Comparison of ENCODE assay signal across 2 cellular contexts in the genomic region with DNA sequence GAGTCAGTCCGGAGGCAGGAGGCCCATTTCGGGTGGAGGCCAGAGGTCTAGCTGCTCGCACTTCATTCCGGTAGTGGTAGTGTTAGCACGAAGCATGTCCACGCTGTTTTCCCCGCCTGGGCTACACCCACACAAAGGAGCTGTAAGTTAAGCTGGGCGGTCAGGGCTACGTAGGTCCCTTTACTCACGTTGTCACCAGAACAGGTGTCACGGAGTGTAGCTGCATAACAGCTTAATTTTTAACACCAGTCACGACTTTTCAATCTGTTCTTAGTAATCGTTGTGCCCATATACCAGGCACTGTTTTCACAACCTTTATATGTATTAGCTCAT.
A peak's percentile ranks its signal among the peaks of the same experiment; 100 is the strongest.
TF ChIP-seq lines count a peak whose summit lies in the region.

No MANE protein-coding gene starts in this region.

TF ChIP-seq in GM23338, 12 proteins besides CTCF, POLR2A, EP300 and RAD21:
- TF ChIP-seq EZH2 (IDR thresholded peaks at IDR 0.05; ENCODE audit: low read depth, unreplicated experiment) = peak; percentile 83
- no peak for TF ChIP-seq NANOG (IDR thresholded peaks at IDR 0.05; ENCODE audit: borderline replicate concordance)
TF ChIP-seq in GM23338: peak in this region for 1.

TF ChIP-seq in H1, 55 proteins besides CTCF, POLR2A, EP300 and RAD21:
- TF ChIP-seq SUZ12 (IDR thresholded peaks at IDR 0.05; ENCODE audit: low read length) = peak; percentile 67; the same call in 1 of the 2 replicates
- peak; percentile 24 for TF ChIP-seq RNF2 (IDR thresholded peaks at IDR 0.05; ENCODE audit: borderline replicate concordance, low read depth, low read length, missing control alignments, poor library complexity, severe bottlenecking)
- TF ChIP-seq EZH2 (IDR thresholded peaks at IDR 0.05; ENCODE audit: low read depth, low read length, severe bottlenecking) = peak; percentile 67
- TF ChIP-seq, protein P1, sequence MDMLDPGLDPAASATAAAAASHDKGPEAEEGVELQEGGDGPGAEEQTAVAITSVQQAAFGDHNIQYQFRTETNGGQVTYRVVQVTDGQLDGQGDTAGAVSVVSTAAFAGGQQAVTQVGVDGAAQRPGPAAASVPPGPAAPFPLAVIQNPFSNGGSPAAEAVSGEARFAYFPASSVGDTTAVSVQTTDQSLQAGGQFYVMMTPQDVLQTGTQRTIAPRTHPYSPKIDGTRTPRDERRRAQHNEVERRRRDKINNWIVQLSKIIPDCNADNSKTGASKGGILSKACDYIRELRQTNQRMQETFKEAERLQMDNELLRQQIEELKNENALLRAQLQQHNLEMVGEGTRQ (IDR thresholded peaks at IDR 0.05; ENCODE audit: low read length) = no peak
